ENCODE assay signal across 5 cellular contexts in the genomic region with DNA sequence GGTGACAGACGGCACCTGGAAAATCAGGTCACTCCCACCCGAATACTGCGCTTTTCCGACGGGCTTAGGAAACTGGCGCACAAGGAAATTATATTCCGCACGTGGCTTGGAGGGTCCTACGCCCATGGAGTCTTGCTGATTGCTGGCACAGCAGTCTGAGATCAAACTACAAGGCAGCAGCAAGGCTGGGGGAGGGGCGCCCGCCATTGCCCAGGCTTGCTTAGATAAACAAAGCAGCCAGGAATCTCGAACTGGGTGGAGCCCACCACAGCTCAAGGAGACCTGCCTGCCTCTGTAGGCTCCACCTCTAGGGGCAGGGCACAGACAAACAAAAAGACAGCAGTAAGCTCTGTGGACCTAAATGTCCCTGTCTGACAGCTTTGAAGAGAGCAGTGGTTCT.
DNase-seq lines count a peak whose midpoint lies in the region; ATAC-seq and TF ChIP-seq lines count a peak whose summit lies in the region.
"Not testable (repeated sequence)": the region's sequence is repeated elsewhere in the genome, so short reads cannot be mapped to it uniquely, and the experiment has no call there.

No MANE protein-coding gene starts in this region.

- H3K27ac ChIP-seq in upper lobe of right lung = not testable (repeated sequence)

- not testable (repeated sequence) for H3K4me1 ChIP-seq in BE2C, upper lobe of right lung

- POLR2A ChIA-PET in WTC11 (lab: Charles Lee) = not testable (repeated sequence)

- intact Hi-C loops in upper lobe of right lung (cut with DNase I) = not testable (repeated sequence)

- H3K4me3 Mint-ChIP-seq in WTC11 = not testable (repeated sequence)

- H3K4me1 Mint-ChIP-seq in WTC11 = peaks cover 16% of the 10 kb centered on the region

- not testable (repeated sequence) for H3K27me3 Mint-ChIP-seq in WTC11 (ENCODE audit: low read depth)

- not testable (repeated sequence) for TF ChIP-seq CTCF in BE2C (IDR thresholded peaks at IDR 0.05; ENCODE audit: low read depth, low read length); WTC11 (IDR thresholded peaks at IDR 0.05); upper lobe of right lung (IDR thresholded peaks at IDR 0.05)

- H3K36me3 Mint-ChIP-seq in WTC11 = peaks cover 21% of the 10 kb centered on the region

- not testable (repeated sequence) for H3K4me3 ChIP-seq in BE2C (ENCODE audit: low read depth, low read length); upper lobe of right lung

- H3K36me3 ChIP-seq in BE2C, upper lobe of right lung: not testable (repeated sequence)

- not testable (repeated sequence) for ATAC-seq in WTC11, upper lobe of right lung

- DNase-seq in BE2C = peak; percentile 9
- DNase-seq in ELF-1 (ENCODE audit: low read depth, low spot score) = peak; percentile 34
- DNase-seq in WTC11 (ENCODE audit: low spot score) = peak; percentile 69
- peak; percentile 74 for DNase-seq in mesenteric fat pad (ENCODE audit: low spot score)
- DNase-seq in upper lobe of right lung = peak; percentile 23

- CTCF ChIA-PET in WTC11 (lab: Charles Lee) = not testable (repeated sequence)

- H3K9me3 ChIP-seq in BE2C, upper lobe of right lung: not testable (repeated sequence)

- not testable (repeated sequence) for H3K27me3 ChIP-seq in BE2C, upper lobe of right lung

- peaks cover 32% of the 10 kb centered on the region for H3K9me3 Mint-ChIP-seq in WTC11

- not testable (repeated sequence) for H3K27ac Mint-ChIP-seq in WTC11

TF ChIP-seq in WTC11, 78 proteins besides CTCF, POLR2A, EP300 and RAD21:
- TF ChIP-seq FOXK1 (CRISPR knock-in tag; IDR thresholded peaks at IDR 0.05) (peak; percentile 57; the same call in 1 of the 2 replicates), FOXP1 (CRISPR knock-in tag; IDR thresholded peaks at IDR 0.05; ENCODE audit: borderline replicate concordance) (peak; percentile 38; the same call in 1 of the 2 replicates)
TF ChIP-seq in WTC11: peak in this region for 2; not testable (repeated sequence) for 76.

Comparison
In these comparisons a context has a peak if more than half of its experiments do, and no peak if none do; other contexts are left out.
1. DNase-seq: peak in every context shown above with its lines; median percentile 74 in mesenteric fat pad; 69 in WTC11; 34 in ELF-1; 23 in upper lobe of right lung; 9 in BE2C.